Comparison of ENCODE assay signal across 13 cellular contexts in the genomic region with DNA sequence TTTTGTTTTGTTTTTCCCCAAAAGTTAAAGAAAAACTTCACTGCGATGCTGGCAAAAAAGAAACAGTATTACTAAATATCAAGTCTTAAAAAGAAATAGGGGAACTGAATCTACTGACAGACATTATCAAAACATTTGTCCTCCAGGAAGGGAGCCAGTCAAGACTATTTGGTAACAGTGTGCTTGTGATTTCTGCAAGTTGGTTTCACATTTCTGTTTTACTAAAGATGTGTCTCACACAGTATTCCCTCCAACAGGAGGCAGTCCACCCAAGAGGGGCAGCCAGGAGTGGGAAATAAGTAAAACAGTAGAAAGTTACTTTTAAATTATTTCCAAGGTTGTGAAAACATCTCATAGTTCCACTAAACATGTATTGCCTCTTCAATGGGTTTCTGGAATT.
A peak's percentile ranks its signal among the peaks of the same experiment; 100 is the strongest.
DNase-seq lines count a peak whose midpoint lies in the region; ATAC-seq and TF ChIP-seq lines count a peak whose summit lies in the region.
"Had no signal": no experiment of that assay in that cellular context is flagged by ENCODE, and none has a peak within 500 bp of the region (broad histone marks: within the 10 kb centered on the region; RNA-seq: fewer than 3 reads in every experiment).

No MANE protein-coding gene starts in this region.

- H3K4me1 ChIP-seq in IMR-90 (ENCODE audit: control insufficient read depth, insufficient read depth, low read length): peaks cover 8% of the 10 kb centered on the region

- no peak overlapping the region for H4K91ac ChIP-seq in IMR-90 (ENCODE audit: insufficient read depth, low read depth, low read length)

- intact Hi-C loops in IMR-90 (cut with micrococcal nuclease): loop anchor here (2.0 kb wide), 1 partner anchor 82 kb away; a partner anchor contains a TSS

- H3K9me3 ChIP-seq in IMR-90 (ENCODE audit: control insufficient read depth, insufficient read depth, low read length): no peaks in the 10 kb centered on the region
- H3K9me3 ChIP-seq: testis had no signal

- H4K8ac ChIP-seq in IMR-90 (ENCODE audit: low read depth in 2 of 2, low read length in 2 of 2): no peak overlapping the region

- no peak overlapping the region for H2BK120ac ChIP-seq in IMR-90 (ENCODE audit: low read depth, low read length)

- no peak for TF ChIP-seq RAD21 in IMR-90 (IDR thresholded peaks at IDR 0.05; ENCODE audit: low read length)

- H4K5ac ChIP-seq in IMR-90 (ENCODE audit: low read depth, low read length): no peak overlapping the region

- H2BK5ac ChIP-seq in IMR-90 (ENCODE audit: low read depth, low read length, poor library complexity, severe bottlenecking): no peak overlapping the region

- H4K20me1 ChIP-seq in IMR-90 (ENCODE audit: insufficient read depth, low read length): peaks cover 66% of the 10 kb centered on the region

- no peak overlapping the region for H2AFZ ChIP-seq in IMR-90 (replicated peaks; ENCODE audit: low read length, poor library complexity)

- DNase-seq in AG10803 (ENCODE audit: low read depth) (peak; percentile 46), IMR-90 (peak; percentile 52), midbrain (lab: John Stamatoyannopoulos, UW) (peak; percentile 17), GM19240 (ENCODE audit: insufficient read length, low spot score) (no peak), nucleus accumbens (lab: John Stamatoyannopoulos, UW) (no peak), DMS53 treated with DMSO at 0.1 percent for 48 hours (lab: John Stamatoyannopoulos, UW; ENCODE audit: unreplicated experiment) (no peak)
- no peak for DNase-seq in central memory CD8-positive, alpha-beta T cell (ENCODE audit: low spot score in 2 of 2)
- DNase-seq: activated naive CD4-positive, alpha-beta T cell; mesendoderm; NCI-H2227 treated with DMSO at 0.1 percent for 48 hours; testis had no signal

- no peak overlapping the region for H2AK9ac ChIP-seq in IMR-90 (replicated peaks; ENCODE audit: low read depth, low read length, poor library complexity)

- no CpG with 5 or more reads among the region's 1 CpG for WGBS in IMR-90 (ENCODE audit: extremely low coverage in 2 of 2, insufficient read length in 1 of 2), 2 experiments

- no TSS peak for BruUV-seq in IMR-90 (replicated peaks; lab: Mats Ljungman, UMichigan)

- H3K4ac ChIP-seq in IMR-90 (ENCODE audit: low read depth, low read length): no peak overlapping the region

- TF ChIP-seq CTCF in AG10803 (conservative IDR thresholded peaks at IDR 0.05; ENCODE audit: low read length) (peak; percentile 25; the same call in 1 of the 2 replicates), IMR-90 (conservative IDR thresholded peaks at IDR 0.05; ENCODE audit: low read depth, low read length) (peak; percentile 31; the same call in 1 of the 2 replicates)

- no peaks in the 10 kb centered on the region for H3K9me3 Mint-ChIP-seq in central memory CD8-positive, alpha-beta T cell
- H3K9me3 Mint-ChIP-seq: T-helper 2 cell treated with Interferon-gamma antibody and Interleukin-4, amounts not matched to agents 5 μg/mL and 100 μg/mL, for 36 hours had no signal

- peaks cover 4% of the 10 kb centered on the region for H3K9me1 ChIP-seq in IMR-90 (ENCODE audit: insufficient read depth, low read length)

- H3K27me3 Mint-ChIP-seq in central memory CD8-positive, alpha-beta T cell: no peaks in the 10 kb centered on the region

- H3K27ac ChIP-seq in IMR-90 (ENCODE audit: insufficient read depth, low read length): no peak overlapping the region

- H3K79me1 ChIP-seq in IMR-90 (ENCODE audit: low read depth in 1 of 2, low read length in 2 of 2): peaks cover 48 to 73% of the 10 kb centered on the region in 2 experiments

- no peak overlapping the region for H3K4me3 ChIP-seq in AG10803 (ENCODE audit: low read length)
- H3K4me3 ChIP-seq in IMR-90 (ENCODE audit: insufficient read depth, low read depth, low read length): no peak overlapping the region
- H3K4me3 ChIP-seq: testis had no signal

- dilution Hi-C loops in IMR-90 (cut with HindIII; ENCODE audit: low sequenced_read_pairs, unreplicated experiment): no loop called here

- peak overlapping the region; percentile 6 for H3K27ac Mint-ChIP-seq in central memory CD8-positive, alpha-beta T cell (ENCODE audit: low read depth)

- H3K9ac ChIP-seq in IMR-90 (ENCODE audit: low read depth, low read length): no peak overlapping the region

- TF ChIP-seq POLR2A in IMR-90 (IDR thresholded peaks at IDR 0.05; ENCODE audit: low read depth, low read length): no peak

- H3K4me1 Mint-ChIP-seq in central memory CD8-positive, alpha-beta T cell: peaks cover 40% of the 10 kb centered on the region

- H3K23ac ChIP-seq in IMR-90 (ENCODE audit: low read depth, low read length): no peak overlapping the region

- peak; percentile 71 for ATAC-seq in IMR-90 (ENCODE audit: low read depth)
- no peak for ATAC-seq in central memory CD8-positive, alpha-beta T cell (replicated peaks; ENCODE audit: extremely low read depth, poor library complexity, severe bottlenecking)
- ATAC-seq in GM21367 (IDR thresholded peaks at IDR 0.05; ENCODE audit: unreplicated experiment): no peak

- no peak overlapping the region for H2BK15ac ChIP-seq in IMR-90 (ENCODE audit: low read depth, low read length)

- no peak overlapping the region for H3K4me3 Mint-ChIP-seq in central memory CD8-positive, alpha-beta T cell
- H3K4me3 Mint-ChIP-seq: T-helper 2 cell treated with Interferon-gamma antibody and Interleukin-4, amounts not matched to agents 5 μg/mL and 100 μg/mL, for 36 hours had no signal

- no peak overlapping the region for H3K14ac ChIP-seq in IMR-90 (replicated peaks; ENCODE audit: low read depth, low read length)

- no peak overlapping the region for H2BK20ac ChIP-seq in IMR-90 (ENCODE audit: low read depth, low read length)

- CTCF ChIA-PET in IMR-90 (lab: Yijun Ruan, JAX): no interaction called here

- H3K56ac ChIP-seq in IMR-90 (ENCODE audit: extremely low read depth, insufficient read depth, low read length): no peak overlapping the region

- H3K27me3 ChIP-seq in IMR-90 (ENCODE audit: control insufficient read depth, insufficient read depth, low read length): no peaks in the 10 kb centered on the region
- H3K27me3 ChIP-seq: testis had no signal

- POLR2A ChIA-PET in IMR-90 (lab: Charles Lee; ENCODE audit: unreplicated experiment): no interaction called here

- no peak overlapping the region for H3K4me2 ChIP-seq in IMR-90 (ENCODE audit: low read depth, low read length)

- no peak overlapping the region for H3K18ac ChIP-seq in IMR-90 (ENCODE audit: low read depth, low read length)

- no peak overlapping the region for H2AK5ac ChIP-seq in IMR-90 (ENCODE audit: low read depth, low read length)

- peaks cover 20% of the 10 kb centered on the region for H3K36me3 ChIP-seq in IMR-90 (ENCODE audit: control insufficient read depth, insufficient read depth, low read length)

- H3K36me3 Mint-ChIP-seq in central memory CD8-positive, alpha-beta T cell (ENCODE audit: insufficient read depth): peaks cover 37% of the 10 kb centered on the region

- in situ Hi-C loops in IMR-90 (cut with MboI; ENCODE audit: low sequenced_read_pairs): no loop called here

TF ChIP-seq in IMR-90, 13 proteins besides CTCF, POLR2A, EP300 and RAD21:
- TF ChIP-seq SMC3 (IDR thresholded peaks at IDR 0.05; ENCODE audit: low read depth, low read length) (no peak), MAFK (IDR thresholded peaks at IDR 0.05; ENCODE audit: low read depth, low read length) (no peak), BHLHE40 (IDR thresholded peaks at IDR 0.05; ENCODE audit: low read depth, low read length) (no peak), MXI1 (IDR thresholded peaks at IDR 0.05; ENCODE audit: borderline replicate concordance, low read depth, low read length) (no peak), FOS (IDR thresholded peaks at IDR 0.05; ENCODE audit: low read depth, low read length) (no peak)
- TF ChIP-seq, protein P1, sequence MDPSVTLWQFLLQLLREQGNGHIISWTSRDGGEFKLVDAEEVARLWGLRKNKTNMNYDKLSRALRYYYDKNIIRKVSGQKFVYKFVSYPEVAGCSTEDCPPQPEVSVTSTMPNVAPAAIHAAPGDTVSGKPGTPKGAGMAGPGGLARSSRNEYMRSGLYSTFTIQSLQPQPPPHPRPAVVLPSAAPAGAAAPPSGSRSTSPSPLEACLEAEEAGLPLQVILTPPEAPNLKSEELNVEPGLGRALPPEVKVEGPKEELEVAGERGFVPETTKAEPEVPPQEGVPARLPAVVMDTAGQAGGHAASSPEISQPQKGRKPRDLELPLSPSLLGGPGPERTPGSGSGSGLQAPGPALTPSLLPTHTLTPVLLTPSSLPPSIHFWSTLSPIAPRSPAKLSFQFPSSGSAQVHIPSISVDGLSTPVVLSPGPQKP (IDR thresholded peaks at IDR 0.05; ENCODE audit: borderline replicate concordance, low read depth, low read length): no peak
- TF ChIP-seq, protein P2, sequence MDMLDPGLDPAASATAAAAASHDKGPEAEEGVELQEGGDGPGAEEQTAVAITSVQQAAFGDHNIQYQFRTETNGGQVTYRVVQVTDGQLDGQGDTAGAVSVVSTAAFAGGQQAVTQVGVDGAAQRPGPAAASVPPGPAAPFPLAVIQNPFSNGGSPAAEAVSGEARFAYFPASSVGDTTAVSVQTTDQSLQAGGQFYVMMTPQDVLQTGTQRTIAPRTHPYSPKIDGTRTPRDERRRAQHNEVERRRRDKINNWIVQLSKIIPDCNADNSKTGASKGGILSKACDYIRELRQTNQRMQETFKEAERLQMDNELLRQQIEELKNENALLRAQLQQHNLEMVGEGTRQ (IDR thresholded peaks at IDR 0.05; ENCODE audit: low read depth, low read length): no peak

Comparison
In these comparisons a context has a peak if more than half of its experiments do, and no peak if none do; other contexts are left out.
1. DNase-seq: peak in AG10803 (single experiment), IMR-90 (single experiment) and midbrain (single experiment); none in central memory CD8-positive, alpha-beta T cell (0 of 2), GM19240 (single experiment), nucleus accumbens (0 of 56) and DMS53 treated with DMSO at 0.1 percent for 48 hours (single experiment).